In genomic region chr4:40140607-40141006, GRCh38 we compare ENCODE assay signal across 4 cellular contexts. TPM values are rescaled to one million over a fixed set of nuclear protein-coding genes. Genes with fewer than 3 reads are reported as not detected.
"Had no signal": no experiment of that assay in that cellular context is flagged by ENCODE, and none has a peak within 500 bp of the region (broad histone marks: within the 10 kb centered on the region; RNA-seq: fewer than 3 reads in every experiment).

No MANE protein-coding gene starts in this region.

RNA-seq across cellular contexts. Expression of gene RHOH, which starts 56.2 kb away (rescaled TPM):
- total RNA-seq: HepG2, HT-29, HT1080, IMR-90 had no signal
- polyA plus RNA-seq: IMR-90 had no signal
